8 cellular contexts compared by ENCODE assay signal in genomic region chr16:89721644-89722391, GRCh38. TPM values are rescaled to one million over a fixed set of nuclear protein-coding genes. Genes with fewer than 3 reads are reported as not detected.
DNase-seq lines count a peak whose midpoint lies in the region; ATAC-seq, FAIRE-seq and TF ChIP-seq lines count a peak whose summit lies in the region.

No MANE protein-coding gene starts in this region.

- H3K4me3 ChIP-seq in choroid plexus epithelial cell (ENCODE audit: low read depth, low read length) (peak overlapping the region; percentile 75), HepG2 (replicated peaks in 1 of 3; ENCODE audit: insufficient read depth in 1 of 3, low read depth in 2 of 3, low read length in 3 of 3) (peak overlapping the region; percentile 72 to 89 (median 82))

- no peak for TF ChIP-seq POLR2A in HepG2 (IDR thresholded peaks at IDR 0.05; ENCODE audit: insufficient read depth in 1 of 2, low read depth in 2 of 2, low read length in 2 of 2)

- no peak overlapping the region for H2AFZ ChIP-seq in HepG2 (ENCODE audit: low read length)

- H3K4me1 ChIP-seq in HepG2 (ENCODE audit: insufficient read depth, low read length) = peaks cover 39% of the 10 kb centered on the region

- peak overlapping the region; percentile 97 for H3K9ac ChIP-seq in HepG2 (ENCODE audit: insufficient read depth, low read depth, low read length)

- H4K20me1 ChIP-seq in HepG2 (ENCODE audit: insufficient read depth, low read length) = peaks cover 6% of the 10 kb centered on the region; the same call in 1 of the 2 replicates

- no peaks in the 10 kb centered on the region; a peak in 1 of 5 replicates for H3K27me3 ChIP-seq in HepG2 (ENCODE audit: control insufficient read depth in 1 of 2, insufficient read depth in 2 of 2, low read length in 2 of 2)

- peak overlapping the region; percentile 95 for H3K4me2 ChIP-seq in HepG2 (ENCODE audit: low read depth, low read length)

- H3K27ac ChIP-seq in KOPT-K1 (ENCODE audit: low read depth, low read length, poor library complexity, severe bottlenecking) (peak overlapping the region; percentile 99), HepG2 (ENCODE audit: extremely low read length, insufficient read depth, low read length) (peak overlapping the region; percentile 97)

- TF ChIP-seq EP300 in HepG2 (IDR thresholded peaks at IDR 0.05; ENCODE audit: low read depth in 2 of 2, low read length in 2 of 2) (no peak), HepG2 (CRISPR knock-in tag; IDR thresholded peaks at IDR 0.05; ENCODE audit: borderline replicate concordance) (no peak)

- H3K36me3 ChIP-seq in KOPT-K1 (ENCODE audit: insufficient read depth, low read length) (peaks cover 56% of the 10 kb centered on the region), HepG2 (replicated peaks in 1 of 2; ENCODE audit: control insufficient read depth in 1 of 2, insufficient read depth in 2 of 2, low read length in 2 of 2) (peaks cover 12 to 23% of the 10 kb centered on the region in 2 experiments)

- intact Hi-C loops in HepG2 (cut with micrococcal nuclease; ENCODE audit: unreplicated experiment) = loop anchor here (1.0 kb wide), 1 partner anchor 16 kb away; no protein-coding TSS in a partner anchor

- no peak for TF ChIP-seq CTCF in choroid plexus epithelial cell (conservative IDR thresholded peaks at IDR 0.05; ENCODE audit: low read depth, low read length)
- TF ChIP-seq CTCF in HepG2 (CRISPR knock-in tag; IDR thresholded peaks at IDR 0.05) = no peak

- WGBS in HepG2 (ENCODE audit: low lambda C conversion rate) = 3% methylated on average over 36 of the region's 99 CpGs

- H3K9me3 ChIP-seq in KOPT-K1 (ENCODE audit: insufficient read depth, low read length, poor library complexity, severe bottlenecking) = no peaks in the 10 kb centered on the region
- H3K9me3 ChIP-seq in HepG2 (ENCODE audit: low read length) = no peaks in the 10 kb centered on the region

- in situ Hi-C loops in HepG2 (cut with HindIII; ENCODE audit: extremely low pct_ligation_motif_present, low pct_unique_long_range_greater_than_20kb) = no loop called here

- no peak for FAIRE-seq in HepG2 (lab: Jason Lieb, UNC)

- no TSS peak for BruUV-seq in HepG2 (replicated peaks; lab: Mats Ljungman, UMichigan)

- peaks cover 18% of the 10 kb centered on the region for H3K79me2 ChIP-seq in HepG2 (ENCODE audit: insufficient read depth, low read length)

- 0 out of 2 replicates have a peak, but pooled peaks have one; percentile 40 for TF ChIP-seq RAD21 in HepG2 (CRISPR knock-in tag; IDR thresholded peaks at IDR 0.05)

- ATAC-seq in GM21526 (IDR thresholded peaks at IDR 0.05; ENCODE audit: low FRiP score, unreplicated experiment) (peak; percentile 20), HepG2 (peak; percentile 39)

- CTCF ChIA-PET in HepG2 (lab: Yijun Ruan, JAX; ENCODE audit: low intra/inter-chr PET ratio, low total read pairs) = no interaction called here

- DNase-seq in DMS53 treated with DMSO at 0.1 percent for 48 hours (lab: John Stamatoyannopoulos, UW; ENCODE audit: unreplicated experiment) (peak; percentile 22), choroid plexus epithelial cell (ENCODE audit: low read depth) (peak; percentile 58), HepG2 (ENCODE audit: low spot score) (no peak), cerebellar cortex (ENCODE audit: low spot score) (no peak)
- DNase-seq in activated CD4-positive, alpha-beta T cell treated with anti-CD3 and anti-CD28 coated beads for 1 hour = peak; percentile 83
- DNase-seq in stimulated activated CD8-positive, alpha-beta memory T cell treated with anti-CD3 and anti-CD28 coated beads, Interleukin-12 subunit alpha, Interleukin-12 subunit beta, amount 100 ng/mL, for 1 hour (ENCODE audit: low read depth) = peak; percentile 79

- POLR2A ChIA-PET in HepG2 (lab: Yijun Ruan, JAX) = no interaction called here

RNA-seq across cellular contexts. Expression of gene ZNF276, which starts 0.5 kb away (rescaled TPM):
- 6.8 and 17.7 TPM in 2 replicates for total RNA-seq in HepG2 (2016; rRNA removed; fragmentation: Illumina TruSeq; extraction: Trizol)
- total RNA-seq in HepG2 (2016; cell fraction: cytosol; rRNA removed; fragmentation: Illumina TruSeq; extraction: Trizol; ENCODE audit: low read depth) = 4.4 and 4.7 TPM in 2 replicates
- 4.5 and 15.9 TPM in 2 replicates for total RNA-seq in HepG2 (2016; cell fraction: insoluble cytoplasmic fraction; rRNA removed; fragmentation: Illumina TruSeq; extraction: Trizol)
- total RNA-seq in HepG2 (2016; cell fraction: membrane; rRNA removed; fragmentation: Illumina TruSeq; extraction: Trizol) = 5.4 and 8.2 TPM in 2 replicates
- total RNA-seq in HepG2 (2016; cell fraction: nucleus; rRNA removed; fragmentation: Illumina TruSeq; extraction: Trizol) = 22.3 and 26.8 TPM in 2 replicates
- 18.0 and 24.3 TPM in 2 replicates for polyA plus RNA-seq in HepG2 (2011; rRNA removed)
- 8.0 and 12.2 TPM in 2 replicates for polyA plus RNA-seq in HepG2 (2011; cell fraction: cytosol; rRNA removed)
- polyA plus RNA-seq in HepG2 (2011; cell fraction: nucleus; rRNA removed) = 148 and 167 TPM in 2 replicates
- polyA plus RNA-seq in HepG2 (2012) = 16.1 and 20.0 TPM in 2 replicates
- polyA plus RNA-seq in HepG2 (2016; cell fraction: cytosol; fragmentation: Illumina TruSeq; extraction: Trizol; ENCODE audit: low read depth) = 2.3 and 3.4 TPM in 2 replicates
- polyA plus RNA-seq in HepG2 (2016; cell fraction: insoluble cytoplasmic fraction; fragmentation: Illumina TruSeq; extraction: Trizol; ENCODE audit: low read depth) = 7.0 and 9.8 TPM in 2 replicates
- 4.7 and 8.3 TPM in 2 replicates for polyA plus RNA-seq in HepG2 (2016; cell fraction: membrane; fragmentation: Illumina TruSeq; extraction: Trizol; ENCODE audit: low read depth)
- 66.1 and 72.8 TPM in 2 replicates for polyA plus RNA-seq in HepG2 (2016; cell fraction: nucleus; fragmentation: Illumina TruSeq; extraction: Trizol; ENCODE audit: insufficient read depth, low read depth)
- polyA minus RNA-seq in HepG2 (2011; rRNA and poly(A)+ RNA removed; ENCODE audit: low replicate concordance) = 14.5 and 22.1 TPM in 2 replicates
- 4.0 and 6.3 TPM in 2 replicates for polyA minus RNA-seq in HepG2 (2011; cell fraction: cytosol; rRNA and poly(A)+ RNA removed)
- polyA minus RNA-seq in HepG2 (2011; cell fraction: nucleus; rRNA and poly(A)+ RNA removed) = 27.8 and 28.5 TPM in 2 replicates

RNA-seq across cellular contexts. Expression of gene VPS9D1, which starts 1.1 kb away (rescaled TPM):
- total RNA-seq in HepG2 (2016; rRNA removed; fragmentation: Illumina TruSeq; extraction: Trizol) = 3.8 and 10.1 TPM in 2 replicates
- total RNA-seq in HepG2 (2016; cell fraction: cytosol; rRNA removed; fragmentation: Illumina TruSeq; extraction: Trizol; ENCODE audit: low read depth) = 2.4 and 3.2 TPM in 2 replicates
- 4.2 and 9.2 TPM in 2 replicates for total RNA-seq in HepG2 (2016; cell fraction: insoluble cytoplasmic fraction; rRNA removed; fragmentation: Illumina TruSeq; extraction: Trizol)
- total RNA-seq in HepG2 (2016; cell fraction: membrane; rRNA removed; fragmentation: Illumina TruSeq; extraction: Trizol) = 5.2 and 6.8 TPM in 2 replicates
- total RNA-seq in HepG2 (2016; cell fraction: nucleus; rRNA removed; fragmentation: Illumina TruSeq; extraction: Trizol) = 13.1 and 15.5 TPM in 2 replicates
- polyA plus RNA-seq in HepG2 (2011; rRNA removed) = 13.2 and 18.6 TPM in 2 replicates
- 4.5 and 5.7 TPM in 2 replicates for polyA plus RNA-seq in HepG2 (2011; cell fraction: cytosol; rRNA removed)
- polyA plus RNA-seq in HepG2 (2011; cell fraction: nucleus; rRNA removed) = 111 and 130 TPM in 2 replicates
- polyA plus RNA-seq in HepG2 (2012) = 7.5 and 10.0 TPM in 2 replicates
- polyA plus RNA-seq in HepG2 (2016; cell fraction: cytosol; fragmentation: Illumina TruSeq; extraction: Trizol; ENCODE audit: low read depth) = 2.5 and 3.3 TPM in 2 replicates
- 4.6 and 6.5 TPM in 2 replicates for polyA plus RNA-seq in HepG2 (2016; cell fraction: insoluble cytoplasmic fraction; fragmentation: Illumina TruSeq; extraction: Trizol; ENCODE audit: low read depth)
- 5.7 and 6.3 TPM in 2 replicates for polyA plus RNA-seq in HepG2 (2016; cell fraction: membrane; fragmentation: Illumina TruSeq; extraction: Trizol; ENCODE audit: low read depth)
- polyA plus RNA-seq in HepG2 (2016; cell fraction: nucleus; fragmentation: Illumina TruSeq; extraction: Trizol; ENCODE audit: insufficient read depth, low read depth) = 51.9 and 55.4 TPM in 2 replicates
- polyA minus RNA-seq in HepG2 (2011; rRNA and poly(A)+ RNA removed; ENCODE audit: low replicate concordance) = 4.4 and 8.1 TPM in 2 replicates
- 2.2 and 5.0 TPM in 2 replicates for polyA minus RNA-seq in HepG2 (2011; cell fraction: cytosol; rRNA and poly(A)+ RNA removed)
- polyA minus RNA-seq in HepG2 (2011; cell fraction: nucleus; rRNA and poly(A)+ RNA removed) = 6.8 and 7.5 TPM in 2 replicates

RNA-seq across cellular contexts. Expression of gene SPATA2L, which starts 20.3 kb away (rescaled TPM):
- 17.0 and 20.7 TPM in 2 replicates for total RNA-seq in HepG2 (2016; rRNA removed; fragmentation: Illumina TruSeq; extraction: Trizol)
- total RNA-seq in HepG2 (2016; cell fraction: cytosol; rRNA removed; fragmentation: Illumina TruSeq; extraction: Trizol; ENCODE audit: low read depth) = 5.1 and 5.8 TPM in 2 replicates
- total RNA-seq in HepG2 (2016; cell fraction: insoluble cytoplasmic fraction; rRNA removed; fragmentation: Illumina TruSeq; extraction: Trizol) = 16.3 and 20.7 TPM in 2 replicates
- 12.5 and 13.4 TPM in 2 replicates for total RNA-seq in HepG2 (2016; cell fraction: membrane; rRNA removed; fragmentation: Illumina TruSeq; extraction: Trizol)
- 9.5 and 13.5 TPM in 2 replicates for total RNA-seq in HepG2 (2016; cell fraction: nucleus; rRNA removed; fragmentation: Illumina TruSeq; extraction: Trizol)
- polyA plus RNA-seq in HepG2 (2011; rRNA removed) = 9.1 and 11.8 TPM in 2 replicates
- polyA plus RNA-seq in HepG2 (2011; cell fraction: cytosol; rRNA removed) = 13.4 and 23.3 TPM in 2 replicates
- polyA plus RNA-seq in HepG2 (2011; cell fraction: nucleus; rRNA removed) = 26.3 and 28.3 TPM in 2 replicates
- polyA plus RNA-seq in HepG2 (2012) = 6.8 and 12.5 TPM in 2 replicates
- polyA plus RNA-seq in HepG2 (2016; cell fraction: cytosol; fragmentation: Illumina TruSeq; extraction: Trizol; ENCODE audit: low read depth) = 3.0 and 3.1 TPM in 2 replicates
- 13.3 and 14.0 TPM in 2 replicates for polyA plus RNA-seq in HepG2 (2016; cell fraction: insoluble cytoplasmic fraction; fragmentation: Illumina TruSeq; extraction: Trizol; ENCODE audit: low read depth)
- polyA plus RNA-seq in HepG2 (2016; cell fraction: membrane; fragmentation: Illumina TruSeq; extraction: Trizol; ENCODE audit: low read depth) = 5.3 and 7.7 TPM in 2 replicates
- polyA plus RNA-seq in HepG2 (2016; cell fraction: nucleus; fragmentation: Illumina TruSeq; extraction: Trizol; ENCODE audit: insufficient read depth, low read depth) = 14.9 and 15.5 TPM in 2 replicates
- 3.5 and 31.4 TPM in 2 replicates for polyA minus RNA-seq in HepG2 (2011; rRNA and poly(A)+ RNA removed; ENCODE audit: low replicate concordance)
- polyA minus RNA-seq in HepG2 (2011; cell fraction: cytosol; rRNA and poly(A)+ RNA removed) = 16.7 and 20.7 TPM in 2 replicates
- 8.8 and 8.9 TPM in 2 replicates for polyA minus RNA-seq in HepG2 (2011; cell fraction: nucleus; rRNA and poly(A)+ RNA removed)

RNA-seq across cellular contexts. Expression of gene CDK10, which starts 35.3 kb away (rescaled TPM):
- total RNA-seq in HepG2 (2016; rRNA removed; fragmentation: Illumina TruSeq; extraction: Trizol) = 1.2 and 2.5 TPM in 2 replicates
- total RNA-seq in HepG2 (2016; cell fraction: cytosol; rRNA removed; fragmentation: Illumina TruSeq; extraction: Trizol; ENCODE audit: low read depth) = 4.2 and 5.8 TPM in 2 replicates
- total RNA-seq in HepG2 (2016; cell fraction: insoluble cytoplasmic fraction; rRNA removed; fragmentation: Illumina TruSeq; extraction: Trizol) = 1.4 and 2.6 TPM in 2 replicates
- total RNA-seq in HepG2 (2016; cell fraction: membrane; rRNA removed; fragmentation: Illumina TruSeq; extraction: Trizol) = 3.5 TPM in 2 replicates
- total RNA-seq in HepG2 (2016; cell fraction: nucleus; rRNA removed; fragmentation: Illumina TruSeq; extraction: Trizol) = 2.4 and 3.5 TPM in 2 replicates
- polyA plus RNA-seq in HepG2 (2011; rRNA removed) = 3.9 and 4.3 TPM in 2 replicates
- polyA plus RNA-seq in HepG2 (2011; cell fraction: cytosol; rRNA removed) = 1.5 and 2.1 TPM in 2 replicates
- 28.1 and 29.8 TPM in 2 replicates for polyA plus RNA-seq in HepG2 (2011; cell fraction: nucleus; rRNA removed)
- 2.7 and 6.1 TPM in 2 replicates for polyA plus RNA-seq in HepG2 (2012)
- 1.1 TPM in 2 replicates for polyA plus RNA-seq in HepG2 (2016; cell fraction: cytosol; fragmentation: Illumina TruSeq; extraction: Trizol; ENCODE audit: low read depth)
- polyA plus RNA-seq in HepG2 (2016; cell fraction: insoluble cytoplasmic fraction; fragmentation: Illumina TruSeq; extraction: Trizol; ENCODE audit: low read depth) = 1.1 and 1.2 TPM in 2 replicates
- 1.0 and 1.2 TPM in 2 replicates for polyA plus RNA-seq in HepG2 (2016; cell fraction: membrane; fragmentation: Illumina TruSeq; extraction: Trizol; ENCODE audit: low read depth)
- 11.0 and 12.6 TPM in 2 replicates for polyA plus RNA-seq in HepG2 (2016; cell fraction: nucleus; fragmentation: Illumina TruSeq; extraction: Trizol; ENCODE audit: insufficient read depth, low read depth)
- polyA minus RNA-seq in HepG2 (2011; rRNA and poly(A)+ RNA removed; ENCODE audit: low replicate concordance) = 2.9 and 43.1 TPM in 2 replicates
- 1.6 and 2.8 TPM in 2 replicates for polyA minus RNA-seq in HepG2 (2011; cell fraction: cytosol; rRNA and poly(A)+ RNA removed)
- 4.5 and 5.8 TPM in 2 replicates for polyA minus RNA-seq in HepG2 (2011; cell fraction: nucleus; rRNA and poly(A)+ RNA removed)

Comparison
In these comparisons a context has a peak if more than half of its experiments do, and no peak if none do; other contexts are left out.
1. DNase-seq: peak in DMS53 treated with DMSO at 0.1 percent for 48 hours (single experiment), activated CD4-positive, alpha-beta T cell treated with anti-CD3 and anti-CD28 coated beads for 1 hour (single experiment), choroid plexus epithelial cell (single experiment) and stimulated activated CD8-positive, alpha-beta memory T cell treated with anti-CD3 and anti-CD28 coated beads, Interleukin-12 subunit alpha, Interleukin-12 subunit beta, amount 100 ng/mL, for 1 hour (single experiment); none in HepG2 (single experiment) and cerebellar cortex (single experiment).